Comparison of ENCODE assay signal across 26 cellular contexts in genomic region chr2:70934981-70935380, GRCh38. TPM values are rescaled to one million over a fixed set of nuclear protein-coding genes. Genes with fewer than 3 reads are reported as not detected.
"Had no signal": no experiment of that assay in that cellular context is flagged by ENCODE, and none has a peak within 500 bp of the region (broad histone marks: within the 10 kb centered on the region; RNA-seq: fewer than 3 reads in every experiment).

No MANE protein-coding gene starts in this region.

- DNase-seq: activated B cell treated with CpG ODN at 0.5 μM for 24 hours; activated CD4-positive, alpha-beta T cell treated with anti-CD3 and anti-CD28 coated beads for 4 hours; activated CD8-positive, alpha-beta T cell treated with anti-CD3 and anti-CD28 coated beads for 36 hours; activated naive CD4-positive, alpha-beta T cell; anterior cingulate cortex; heart left ventricle; left ventricle myocardium inferior; naive thymus-derived CD4-positive, alpha-beta T cell; small intestine; stimulated activated CD4-positive, alpha-beta T cell treated with anti-CD3 and anti-CD28 coated beads, Interleukin-15, amount 100 ng/mL, for 24 hours; stimulated activated CD4-positive, alpha-beta T cell treated with anti-CD3 and anti-CD28 coated beads, Interleukin-2, amount 100 ng/mL, for 48 hours; T-cell; transverse colon had no signal

- H3K4me3 Mint-ChIP-seq: activated B cell treated with CpG ODN at 0.5 μM for 24 hours; activated CD8-positive, alpha-beta T cell treated with anti-CD3 and anti-CD28 coated beads for 36 hours; brain; central memory CD8-positive, alpha-beta T cell; endodermal cell; memory B cell; naive thymus-derived CD4-positive, alpha-beta T cell; stimulated activated naive CD8-positive, alpha-beta T cell treated with anti-CD3 and anti-CD28 coated beads, Interleukin-15, Interleukin-2, amounts not matched to agents 100 ng/mL and 50 ng/mL, for 24 hours; T-cell had no signal

- H3K27ac Mint-ChIP-seq: activated B cell treated with CpG ODN at 0.5 μM for 24 hours; activated CD8-positive, alpha-beta T cell treated with anti-CD3 and anti-CD28 coated beads for 36 hours; brain; endodermal cell; memory B cell; naive thymus-derived CD4-positive, alpha-beta T cell; stimulated activated naive CD8-positive, alpha-beta T cell treated with anti-CD3 and anti-CD28 coated beads, Interleukin-15, Interleukin-2, amounts not matched to agents 100 ng/mL and 50 ng/mL, for 24 hours; T-cell had no signal

- H3K36me3 ChIP-seq: colonic mucosa, heart left ventricle, left ventricle myocardium inferior, neutrophil, right atrium auricular region, suprapubic skin, transverse colon had no signal

- H3K27me3 ChIP-seq: colonic mucosa, right atrium auricular region had no signal

- H3K9me3 Mint-ChIP-seq: activated B cell treated with CpG ODN at 0.5 μM for 24 hours; activated CD8-positive, alpha-beta T cell treated with anti-CD3 and anti-CD28 coated beads for 36 hours; central memory CD8-positive, alpha-beta T cell; endodermal cell; memory B cell; naive thymus-derived CD4-positive, alpha-beta T cell; stimulated activated naive CD8-positive, alpha-beta T cell treated with anti-CD3 and anti-CD28 coated beads, Interleukin-15, Interleukin-2, amounts not matched to agents 100 ng/mL and 50 ng/mL, for 24 hours; T-cell had no signal

- H3K9me3 ChIP-seq: colonic mucosa, heart left ventricle, left ventricle myocardium inferior, neutrophil, right atrium auricular region, suprapubic skin, transverse colon had no signal

- H3K36me3 Mint-ChIP-seq: brain; memory B cell; naive thymus-derived CD4-positive, alpha-beta T cell; T-cell had no signal

- H3K4me1 Mint-ChIP-seq: central memory CD8-positive, alpha-beta T cell; T-cell had no signal

- ATAC-seq: activated CD8-positive, alpha-beta T cell treated with anti-CD3 and anti-CD28 coated beads for 36 hours; heart left ventricle; naive thymus-derived CD4-positive, alpha-beta T cell; SK-N-SH treated with all-trans-retinoic acid at 6 μM for 48 hours; T-cell had no signal

- H3K27ac ChIP-seq: colonic mucosa, heart left ventricle, left ventricle myocardium inferior, neutrophil, right atrium auricular region, transverse colon had no signal

- H3K4me3 ChIP-seq: colonic mucosa, heart left ventricle, left ventricle myocardium inferior, right atrium auricular region, transverse colon had no signal

- H3K4me1 ChIP-seq: colonic mucosa, heart left ventricle, left ventricle myocardium inferior, right atrium auricular region, suprapubic skin, transverse colon had no signal

- H3K27me3 Mint-ChIP-seq: brain had no signal

RNA-seq across cellular contexts. Expression of gene ATP6V1B1, which starts 0.7 kb away (rescaled TPM):
- total RNA-seq: activated B cell treated with CpG ODN at 0.5 μM for 24 hours; activated CD8-positive, alpha-beta T cell treated with anti-CD3 and anti-CD28 coated beads for 36 hours; colonic mucosa; endodermal cell; frontal cortex; kidney epithelial cell; left ventricle myocardium inferior; naive thymus-derived CD4-positive, alpha-beta T cell; right atrium auricular region; T-cell; transverse colon had no signal

RNA-seq across cellular contexts. Expression of gene VAX2, which starts 34.6 kb away (rescaled TPM):
- total RNA-seq: activated B cell treated with CpG ODN at 0.5 μM for 24 hours; activated CD8-positive, alpha-beta T cell treated with anti-CD3 and anti-CD28 coated beads for 36 hours; colonic mucosa; frontal cortex; kidney epithelial cell; mucosa of gallbladder; naive thymus-derived CD4-positive, alpha-beta T cell; T-cell; transverse colon had no signal

RNA-seq across cellular contexts. Expression of gene ANKRD53, which starts 43.4 kb away (rescaled TPM):
- total RNA-seq: activated CD8-positive, alpha-beta T cell treated with anti-CD3 and anti-CD28 coated beads for 36 hours had no signal
